ENCODE assay signal across 21 cellular contexts in the genomic region with DNA sequence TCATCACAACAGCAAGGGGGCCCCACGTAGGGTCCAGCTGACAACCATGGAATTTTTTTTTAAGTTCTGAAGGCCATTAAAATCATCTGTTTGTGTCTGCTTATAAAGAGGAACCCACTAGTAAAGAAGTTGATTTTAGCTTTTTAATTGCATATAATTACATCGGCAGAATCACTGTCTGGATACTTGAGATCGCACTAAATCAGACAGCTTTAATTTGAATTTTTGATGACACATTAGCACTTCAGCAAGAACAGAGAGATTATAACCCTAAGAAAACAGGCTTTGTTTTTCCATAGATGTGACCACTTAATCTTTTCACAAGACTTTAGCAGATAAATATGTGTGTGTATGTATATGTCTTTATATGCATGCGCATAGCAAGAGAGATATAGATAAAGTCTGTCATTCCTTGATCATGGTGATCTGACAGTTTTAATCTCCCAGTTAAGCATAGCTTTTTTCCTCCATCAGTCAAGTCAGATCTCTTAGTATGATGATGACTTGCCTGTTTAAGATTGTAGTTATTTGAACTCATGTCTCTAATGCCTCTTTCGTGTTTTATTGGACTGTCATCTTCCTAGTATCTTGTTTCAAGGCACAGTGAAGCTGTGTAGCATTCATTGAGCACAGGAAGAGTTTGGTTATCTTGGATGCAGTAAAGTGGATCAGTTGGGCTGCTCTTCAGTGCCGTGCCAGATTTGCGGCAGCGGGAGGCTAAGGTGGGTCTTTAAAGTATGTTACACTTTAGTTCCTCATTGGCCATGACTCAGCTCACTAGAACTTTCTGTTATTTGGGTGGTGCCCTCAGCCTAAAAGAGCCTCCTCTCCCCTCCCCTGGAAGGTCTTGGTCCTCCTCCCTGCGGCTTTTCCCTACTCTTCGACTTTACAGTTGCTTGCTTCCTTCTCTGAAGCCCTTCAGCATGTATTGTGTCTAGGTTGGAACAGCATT. TPM values are rescaled to one million over a fixed set of nuclear protein-coding genes. Genes with fewer than 3 reads are reported as not detected.
A peak's percentile ranks its signal among the peaks of the same experiment; 100 is the strongest.
DNase-seq lines count a peak whose midpoint lies in the region; ATAC-seq and TF ChIP-seq lines count a peak whose summit lies in the region.
"Had no signal": no experiment of that assay in that cellular context is flagged by ENCODE, and none has a peak within 500 bp of the region (broad histone marks: within the 10 kb centered on the region; RNA-seq: fewer than 3 reads in every experiment).

No MANE protein-coding gene starts in this region.

- H3K4me3 Mint-ChIP-seq in activated B cell treated with CpG ODN at 0.5 μM for 24 hours, result peak overlapping the region; percentile 61
- no peak overlapping the region for H3K4me3 Mint-ChIP-seq in stimulated activated memory B cell treated with anti-CD40 and anti-IgM and Interleukin-4, amounts not matched to agents 10 μg/mL and 1 μg/mL and 100 μg/mL, for 72 hours
- H3K4me3 Mint-ChIP-seq: neural crest cell; T-helper 1 cell treated with Interleukin-12 subunit alpha and Interleukin-12 subunit beta and Interleukin-4 antibody, amounts not matched to agents 30 μg/mL and 1 μg/mL, for 36 hours had no signal

- H3K4me3 ChIP-seq in HEK293 (ENCODE audit: low read depth, low read length), result no peak overlapping the region
- H3K4me3 ChIP-seq: hepatocyte, SJCRH30 had no signal

- intact Hi-C loops in activated B cell treated with CpG ODN at 0.5 μM for 24 hours (cut with micrococcal nuclease), result no loop called here

- no peaks in the 10 kb centered on the region for H3K36me3 ChIP-seq in HEK293 (ENCODE audit: control insufficient read depth in 2 of 2, insufficient read depth in 1 of 2, low read length in 2 of 2)
- H3K36me3 ChIP-seq: SJCRH30 had no signal

- peaks cover 37% of the 10 kb centered on the region for H3K4me1 Mint-ChIP-seq in activated B cell treated with CpG ODN at 0.5 μM for 24 hours
- H3K4me1 Mint-ChIP-seq in stimulated activated memory B cell treated with anti-CD40 and anti-IgM and Interleukin-4, amounts not matched to agents 10 μg/mL and 1 μg/mL and 100 μg/mL, for 72 hours, result peaks cover 24% of the 10 kb centered on the region

- DNase-seq in NOMO-1 treated with DMSO at 0.1 percent for 48 hours (lab: John Stamatoyannopoulos, UW; ENCODE audit: unreplicated experiment) (peak; percentile 90), activated B cell treated with CpG ODN at 0.5 μM for 24 hours (no peak), AG20443 (ENCODE audit: low spot score) (no peak), NCI-H524 (lab: John Stamatoyannopoulos, UW) (no peak), amniotic stem cell (lab: John Stamatoyannopoulos, UW) (no peak)
- DNase-seq: activated CD4-positive, alpha-beta T cell treated with anti-CD3 and anti-CD28 coated beads, Interleukin-2, amount 50 U/mL, for 48 hours; activated CD4-positive, CD25-positive, alpha-beta regulatory T cell; activated effector memory CD4-positive, alpha-beta T cell treated with Interleukin-2 at 50 U/mL for 16 hours; effector memory CD4-positive, alpha-beta T cell; foreskin keratinocyte; left ventricle myocardium superior; MM.1S; NCI-H187; NCI-H226; SJCRH30 had no signal

- ATAC-seq in activated B cell treated with CpG ODN at 0.5 μM for 24 hours (ENCODE audit: low read depth), result peak; percentile 13
- ATAC-seq in stimulated activated memory B cell treated with anti-CD40 and anti-IgM and Interleukin-4, amounts not matched to agents 10 μg/mL and 1 μg/mL and 100 μg/mL, for 72 hours, result no peak
- ATAC-seq: foreskin keratinocyte, left ventricle myocardium superior had no signal

- no peaks in the 10 kb centered on the region for H3K9me3 Mint-ChIP-seq in activated B cell treated with CpG ODN at 0.5 μM for 24 hours
- no peaks in the 10 kb centered on the region for H3K9me3 Mint-ChIP-seq in stimulated activated memory B cell treated with anti-CD40 and anti-IgM and Interleukin-4, amounts not matched to agents 10 μg/mL and 1 μg/mL and 100 μg/mL, for 72 hours
- H3K9me3 Mint-ChIP-seq: neural crest cell; T-helper 1 cell treated with Interleukin-12 subunit alpha and Interleukin-12 subunit beta and Interleukin-4 antibody, amounts not matched to agents 30 μg/mL and 1 μg/mL, for 36 hours had no signal

- H3K9me3 ChIP-seq in HEK293 (ENCODE audit: control insufficient read depth, insufficient read depth, low read depth, low read length), result no peaks in the 10 kb centered on the region
- H3K9me3 ChIP-seq: SJCRH30 had no signal

- no peak overlapping the region for H3K27ac ChIP-seq in HEK293 (ENCODE audit: extremely low read depth, low read depth, low read length)
- H3K27ac ChIP-seq: foreskin keratinocyte, hepatocyte, SJCRH30 had no signal

- H3K4me1 ChIP-seq in HEK293 (ENCODE audit: control insufficient read depth, insufficient read depth, low read length), result peaks cover 39% of the 10 kb centered on the region
- H3K4me1 ChIP-seq: foreskin keratinocyte had no signal

- POLR2A ChIA-PET in HEK293 (lab: Yijun Ruan, JAX) (no interaction called here), activated B cell treated with CpG ODN at 0.5 μM for 24 hours (lab: Charles Lee) (interaction anchor here (0.6 to 1.0 kb wide), 3 partner anchors 9 to 48 kb away, joined by 3 to 4 read pairs (median 3); no protein-coding TSS in a partner anchor)

- TF ChIP-seq CTCF in HEK293 (tag by site-specific recombination; IDR thresholded peaks at IDR 0.05), result no peak
- TF ChIP-seq CTCF in activated B cell treated with CpG ODN at 0.5 μM for 24 hours (IDR thresholded peaks at IDR 0.05), result no peak

- no peaks in the 10 kb centered on the region for H3K27me3 Mint-ChIP-seq in activated B cell treated with CpG ODN at 0.5 μM for 24 hours
- no peaks in the 10 kb centered on the region for H3K27me3 Mint-ChIP-seq in stimulated activated memory B cell treated with anti-CD40 and anti-IgM and Interleukin-4, amounts not matched to agents 10 μg/mL and 1 μg/mL and 100 μg/mL, for 72 hours

- H3K36me3 Mint-ChIP-seq in activated B cell treated with CpG ODN at 0.5 μM for 24 hours (ENCODE audit: low read depth), result peaks cover 2% of the 10 kb centered on the region
- H3K36me3 Mint-ChIP-seq in stimulated activated memory B cell treated with anti-CD40 and anti-IgM and Interleukin-4, amounts not matched to agents 10 μg/mL and 1 μg/mL and 100 μg/mL, for 72 hours, result peaks cover 12% of the 10 kb centered on the region

- H3K27ac Mint-ChIP-seq in activated B cell treated with CpG ODN at 0.5 μM for 24 hours, result peak overlapping the region; percentile 61
- H3K27ac Mint-ChIP-seq in stimulated activated memory B cell treated with anti-CD40 and anti-IgM and Interleukin-4, amounts not matched to agents 10 μg/mL and 1 μg/mL and 100 μg/mL, for 72 hours, result peak overlapping the region; percentile 36
- H3K27ac Mint-ChIP-seq: progenitor cell of endocrine pancreas; T-helper 1 cell treated with Interleukin-12 subunit alpha and Interleukin-12 subunit beta and Interleukin-4 antibody, amounts not matched to agents 30 μg/mL and 1 μg/mL, for 36 hours had no signal

- CTCF ChIA-PET in HEK293 (lab: Yijun Ruan, JAX), result no interaction called here
- CTCF ChIA-PET in activated B cell treated with CpG ODN at 0.5 μM for 24 hours (lab: Charles Lee), result interaction anchor here (1.2 kb wide), 1 partner anchor 53 kb away, joined by 4 read pairs; no protein-coding TSS in a partner anchor

TF ChIP-seq in HEK293, 187 proteins besides CTCF, POLR2A, EP300 and RAD21 (continues in another document):
- TF ChIP-seq SP7 (tag by site-specific recombination; IDR thresholded peaks at IDR 0.05), result peak; percentile 93
- TF ChIP-seq ZNF155 (tag by site-specific recombination; IDR thresholded peaks at IDR 0.05), result no peak
- TF ChIP-seq, protein P1, sequence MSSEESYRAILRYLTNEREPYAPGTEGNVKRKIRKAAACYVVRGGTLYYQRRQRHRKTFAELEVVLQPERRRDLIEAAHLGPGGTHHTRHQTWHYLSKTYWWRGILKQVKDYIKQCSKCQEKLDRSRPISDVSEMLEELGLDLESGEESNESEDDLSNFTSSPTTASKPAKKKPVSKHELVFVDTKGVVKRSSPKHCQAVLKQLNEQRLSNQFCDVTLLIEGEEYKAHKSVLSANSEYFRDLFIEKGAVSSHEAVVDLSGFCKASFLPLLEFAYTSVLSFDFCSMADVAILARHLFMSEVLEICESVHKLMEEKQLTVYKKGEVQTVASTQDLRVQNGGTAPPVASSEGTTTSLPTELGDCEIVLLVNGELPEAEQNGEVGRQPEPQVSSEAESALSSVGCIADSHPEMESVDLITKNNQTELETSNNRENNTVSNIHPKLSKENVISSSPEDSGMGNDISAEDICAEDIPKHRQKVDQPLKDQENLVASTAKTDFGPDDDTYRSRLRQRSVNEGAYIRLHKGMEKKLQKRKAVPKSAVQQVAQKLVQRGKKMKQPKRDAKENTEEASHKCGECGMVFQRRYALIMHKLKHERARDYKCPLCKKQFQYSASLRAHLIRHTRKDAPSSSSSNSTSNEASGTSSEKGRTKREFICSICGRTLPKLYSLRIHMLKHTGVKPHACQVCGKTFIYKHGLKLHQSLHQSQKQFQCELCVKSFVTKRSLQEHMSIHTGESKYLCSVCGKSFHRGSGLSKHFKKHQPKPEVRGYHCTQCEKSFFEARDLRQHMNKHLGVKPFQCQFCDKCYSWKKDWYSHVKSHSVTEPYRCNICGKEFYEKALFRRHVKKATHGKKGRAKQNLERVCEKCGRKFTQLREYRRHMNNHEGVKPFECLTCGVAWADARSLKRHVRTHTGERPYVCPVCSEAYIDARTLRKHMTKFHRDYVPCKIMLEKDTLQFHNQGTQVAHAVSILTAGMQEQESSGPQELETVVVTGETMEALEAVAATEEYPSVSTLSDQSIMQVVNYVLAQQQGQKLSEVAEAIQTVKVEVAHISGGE (tag by site-specific recombination; conservative IDR thresholded peaks at IDR 0.05; ENCODE audit: low read depth), result peak; percentile 61

RNA-seq across cellular contexts. Expression of a gene that starts 45.9 kb away (rescaled TPM):
- total RNA-seq in activated B cell treated with CpG ODN at 0.5 μM for 24 hours, result 0.53 and 0.64 TPM in 2 replicates
- total RNA-seq: foreskin keratinocyte had no signal
